In the genomic region with DNA sequence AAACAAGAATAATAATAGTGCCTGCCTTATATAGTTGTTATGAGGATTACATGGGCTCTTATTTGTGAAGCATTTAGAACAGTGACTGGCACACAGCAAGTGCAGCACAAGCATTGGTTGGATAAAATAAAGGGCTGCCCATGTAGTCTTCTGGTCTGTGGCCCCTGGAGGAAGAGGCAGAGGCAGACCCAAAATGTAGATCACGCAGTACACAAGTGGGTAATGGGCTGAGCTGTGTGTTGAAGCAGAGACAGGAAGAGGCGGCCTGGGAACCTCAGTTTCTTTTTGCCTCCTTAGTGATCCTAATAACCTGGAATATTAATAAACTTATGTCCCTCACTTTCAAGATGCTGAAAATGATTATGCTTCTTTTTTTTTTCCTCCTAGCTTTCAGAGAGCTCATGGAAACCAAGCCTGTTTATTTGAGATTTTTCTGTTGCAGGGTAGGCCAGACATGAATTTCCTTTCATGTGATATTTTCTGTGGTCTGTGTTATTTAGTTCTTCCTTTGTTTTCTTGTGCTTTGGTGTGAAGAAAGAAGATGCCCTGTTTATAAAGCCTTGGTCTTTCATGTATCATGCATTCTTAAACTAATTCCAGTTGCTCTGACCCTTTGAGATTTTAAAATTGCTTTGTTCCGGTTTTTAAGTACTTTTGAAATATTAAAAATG, we compare ENCODE assay signal across 15 cellular contexts. TPM values are rescaled to one million over a fixed set of nuclear protein-coding genes. Genes with fewer than 3 reads are reported as not detected.
A peak's percentile ranks its signal among the peaks of the same experiment; 100 is the strongest.
DNase-seq lines count a peak whose midpoint lies in the region; ATAC-seq and TF ChIP-seq lines count a peak whose summit lies in the region.
"Had no signal": no experiment of that assay in that cellular context is flagged by ENCODE, and none has a peak within 500 bp of the region (broad histone marks: within the 10 kb centered on the region; RNA-seq: fewer than 3 reads in every experiment).

No MANE protein-coding gene starts in this region.

- no peaks in the 10 kb centered on the region for H3K9me3 Mint-ChIP-seq in activated CD4-positive, alpha-beta T cell treated with anti-CD3 and anti-CD28 coated beads for 36 hours (ENCODE audit: low read depth)
- no peaks in the 10 kb centered on the region for H3K9me3 Mint-ChIP-seq in neural progenitor cell

- H3K9ac ChIP-seq in Karpas-422 (ENCODE audit: low read length) (peak overlapping the region; percentile 40), adipocyte (ENCODE audit: low read length) (no peak overlapping the region), neural progenitor cell (no peak overlapping the region)

- H3K79me2 ChIP-seq in Karpas-422 (ENCODE audit: low read length) = peaks cover 90% of the 10 kb centered on the region
- peaks cover 22% of the 10 kb centered on the region for H3K79me2 ChIP-seq in neural progenitor cell (ENCODE audit: low read depth)

- TF ChIP-seq CTCF in neural progenitor cell (IDR thresholded peaks at IDR 0.05) = no peak

- H3K4me1 ChIP-seq in Karpas-422 (ENCODE audit: low read length) (peaks cover 49% of the 10 kb centered on the region), adipocyte (ENCODE audit: control insufficient read depth, insufficient read depth, low read length) (peaks cover 27% of the 10 kb centered on the region), neural progenitor cell (peaks cover 20% of the 10 kb centered on the region)
- H3K4me1 ChIP-seq: testis had no signal

- peak overlapping the region; percentile 52 for H3K4me3 ChIP-seq in Karpas-422 (ENCODE audit: low read length)
- no peak overlapping the region for H3K4me3 ChIP-seq in adipocyte (ENCODE audit: low read length)
- no peak overlapping the region for H3K4me3 ChIP-seq in neural progenitor cell
- H3K4me3 ChIP-seq: A549, esophagus squamous epithelium, psoas muscle, testis had no signal

- POLR2A ChIA-PET in activated CD4-positive, alpha-beta T cell treated with anti-CD3 and anti-CD28 coated beads for 36 hours (lab: Charles Lee) = no interaction called here

- no peaks in the 10 kb centered on the region for H3K9me3 ChIP-seq in Karpas-422 (ENCODE audit: low read length)
- H3K9me3 ChIP-seq in adipocyte (ENCODE audit: control insufficient read depth, low read length) = no peaks in the 10 kb centered on the region
- no peaks in the 10 kb centered on the region for H3K9me3 ChIP-seq in neural progenitor cell (ENCODE audit: low read depth)
- H3K9me3 ChIP-seq: A549, esophagus squamous epithelium, psoas muscle, testis had no signal

- peaks cover 73% of the 10 kb centered on the region for H3K4me1 Mint-ChIP-seq in activated CD4-positive, alpha-beta T cell treated with anti-CD3 and anti-CD28 coated beads for 36 hours
- H3K4me1 Mint-ChIP-seq in neural progenitor cell = peaks cover 24% of the 10 kb centered on the region

- intact Hi-C loops in activated CD4-positive, alpha-beta T cell treated with anti-CD3 and anti-CD28 coated beads for 36 hours (cut with DNase I, micrococcal nuclease) = no loop called here

- DNase-seq in activated CD4-positive, alpha-beta T cell treated with anti-CD3 and anti-CD28 coated beads for 36 hours = no peak
- no peak for DNase-seq in activated CD4-positive, alpha-beta T cell treated with anti-CD3 and anti-CD28 coated beads, Interleukin-2, amount 50 U/mL, for 1 hour
- DNase-seq in Karpas-422 (peak; percentile 74), adipocyte (ENCODE audit: low read depth) (peak; percentile 33), neural progenitor cell (ENCODE audit: low spot score) (no peak), occipital lobe (lab: John Stamatoyannopoulos, UW) (no peak), putamen (ENCODE audit: low spot score) (no peak)
- DNase-seq: anterior cingulate cortex, esophagus squamous epithelium, NCI-H1436, NCI-H510A, psoas muscle, testis had no signal

- no peak overlapping the region for H3K4me3 Mint-ChIP-seq in activated CD4-positive, alpha-beta T cell treated with anti-CD3 and anti-CD28 coated beads for 36 hours
- no peak overlapping the region for H3K4me3 Mint-ChIP-seq in neural progenitor cell

- CTCF ChIA-PET in activated CD4-positive, alpha-beta T cell treated with anti-CD3 and anti-CD28 coated beads for 36 hours (lab: Charles Lee) = interaction anchor here (1.0 to 1.7 kb wide), 2 partner anchors 123 to 380 kb away, joined by 3 read pairs; no protein-coding TSS in a partner anchor

- H3K36me3 Mint-ChIP-seq in activated CD4-positive, alpha-beta T cell treated with anti-CD3 and anti-CD28 coated beads for 36 hours (ENCODE audit: low read depth) = peaks cover 58% of the 10 kb centered on the region
- peaks cover 15% of the 10 kb centered on the region for H3K36me3 Mint-ChIP-seq in neural progenitor cell

- H3K27me3 Mint-ChIP-seq in activated CD4-positive, alpha-beta T cell treated with anti-CD3 and anti-CD28 coated beads for 36 hours = no peaks in the 10 kb centered on the region
- peaks cover 2% of the 10 kb centered on the region for H3K27me3 Mint-ChIP-seq in neural progenitor cell (ENCODE audit: insufficient read depth, low read depth)

- ATAC-seq in activated CD4-positive, alpha-beta T cell treated with anti-CD3 and anti-CD28 coated beads for 36 hours = no peak
- ATAC-seq in HG03439 (IDR thresholded peaks at IDR 0.05; ENCODE audit: unreplicated experiment) = no peak
- ATAC-seq: A549, psoas muscle had no signal

- no peaks in the 10 kb centered on the region for H3K9me2 ChIP-seq in Karpas-422 (replicated peaks; ENCODE audit: insufficient read depth, low read length)

- peak overlapping the region; percentile 75 for H3K4me2 ChIP-seq in Karpas-422 (ENCODE audit: low read depth, low read length, poor library complexity, severe bottlenecking)
- H3K4me2 ChIP-seq in neural progenitor cell = no peak overlapping the region
- H3K4me2 ChIP-seq: A549 had no signal

- peak overlapping the region; percentile 83 for H3K27ac ChIP-seq in Karpas-422 (ENCODE audit: low read length)
- H3K27ac ChIP-seq in neural progenitor cell = no peak overlapping the region
- H3K27ac ChIP-seq: esophagus squamous epithelium, psoas muscle, testis had no signal

- H3K27ac Mint-ChIP-seq in activated CD4-positive, alpha-beta T cell treated with anti-CD3 and anti-CD28 coated beads for 36 hours = peak overlapping the region; percentile 80
- peak overlapping the region; percentile 17 for H3K27ac Mint-ChIP-seq in neural progenitor cell

- H4K20me1 ChIP-seq in Karpas-422 (ENCODE audit: insufficient read depth, low read depth, low read length) = no peaks in the 10 kb centered on the region
- H4K20me1 ChIP-seq in neural progenitor cell (ENCODE audit: low read depth) = peaks cover 39% of the 10 kb centered on the region

- peaks cover 4% of the 10 kb centered on the region for H3F3A ChIP-seq in neural progenitor cell (ENCODE audit: low read depth)

- H3K36me3 ChIP-seq in Karpas-422 (ENCODE audit: insufficient read depth, low read length) (peaks cover 15% of the 10 kb centered on the region), adipocyte (ENCODE audit: control insufficient read depth, insufficient read depth, low read length, severe bottlenecking) (peaks cover 8% of the 10 kb centered on the region), neural progenitor cell (no peaks in the 10 kb centered on the region)

- no peaks in the 10 kb centered on the region for H3K27me3 ChIP-seq in Karpas-422 (ENCODE audit: low read length)
- H3K27me3 ChIP-seq in adipocyte (replicated peaks; ENCODE audit: control insufficient read depth, insufficient read depth, low read length) = no peaks in the 10 kb centered on the region
- H3K27me3 ChIP-seq in neural progenitor cell = no peaks in the 10 kb centered on the region
- H3K27me3 ChIP-seq: esophagus squamous epithelium, testis had no signal

- no peak overlapping the region for H2AFZ ChIP-seq in Karpas-422 (ENCODE audit: low read length)
- H2AFZ ChIP-seq in neural progenitor cell (replicated peaks) = no peak overlapping the region

RNA-seq across cellular contexts. Expression of gene LRRC8D, which starts 42.5 kb away (rescaled TPM):
- 10 to 100 TPM; 24.3 to 30.0 TPM for total RNA-seq in activated CD4-positive, alpha-beta T cell treated with anti-CD3 and anti-CD28 coated beads for 36 hours
- 30.1 and 48.9 TPM in 2 replicates for total RNA-seq in Karpas-422 (2014; rRNA removed; shearing (Covaris generic); ENCODE audit: low replicate concordance)
- total RNA-seq in neural progenitor cell (ENCODE audit: low replicate concordance) = 32.6 and 55.7 TPM in 2 replicates
- total RNA-seq in occipital lobe = 29.8 TPM

Comparison
In these comparisons a context has a peak if more than half of its experiments do, and no peak if none do; other contexts are left out.
1. DNase-seq: peak in Karpas-422 (single experiment) and adipocyte (single experiment); none in activated CD4-positive, alpha-beta T cell treated with anti-CD3 and anti-CD28 coated beads for 36 hours (single experiment), activated CD4-positive, alpha-beta T cell treated with anti-CD3 and anti-CD28 coated beads, Interleukin-2, amount 50 U/mL, for 1 hour (single experiment), neural progenitor cell (single experiment), occipital lobe (single experiment) and putamen (single experiment).